8 cellular contexts compared by ENCODE assay signal in genomic region chr1:32761253-32761877, GRCh38. TPM values are rescaled to one million over a fixed set of nuclear protein-coding genes. Genes with fewer than 3 reads are reported as not detected.
DNase-seq lines count a peak whose midpoint lies in the region; ATAC-seq and TF ChIP-seq lines count a peak whose summit lies in the region.

No MANE protein-coding gene starts in this region.

- peaks cover 25% of the 10 kb centered on the region for H3K36me3 Mint-ChIP-seq in MCF 10A (ENCODE audit: insufficient read depth, unreplicated experiment)
- H3K36me3 Mint-ChIP-seq in nephron (ENCODE audit: low read depth), result peaks cover 13% of the 10 kb centered on the region

- CTCF ChIA-PET in MCF 10A (lab: Yijun Ruan, JAX), result interaction anchor here (0.6 to 4.7 kb wide), 7 partner anchors 12 to 229 kb away, joined by 3 to 51 read pairs (median 3); no protein-coding TSS in a partner anchor

- H3K9me3 Mint-ChIP-seq in MCF 10A (ENCODE audit: unreplicated experiment) (no peaks in the 10 kb centered on the region), nephron (no peaks in the 10 kb centered on the region)

- in situ Hi-C loops in Caki2 (cut with HindIII; ENCODE audit: low pct_unique_long_range_greater_than_20kb, low sequenced_read_pairs), result no loop called here
- in situ Hi-C loops in KBM-7 (cut with MboI; ENCODE audit: low pct_unique_long_range_greater_than_20kb, low sequenced_read_pairs), result no loop called here

- no peak for ATAC-seq in HG02840 (IDR thresholded peaks at IDR 0.05; ENCODE audit: low FRiP score, unreplicated experiment)
- ATAC-seq in HG02642 (IDR thresholded peaks at IDR 0.05; ENCODE audit: poor library complexity, unreplicated experiment), result no peak

- H3K4me1 Mint-ChIP-seq in MCF 10A (ENCODE audit: insufficient read depth, unreplicated experiment) (peaks cover 51% of the 10 kb centered on the region), nephron (peaks cover 60% of the 10 kb centered on the region)

- H3K27me3 Mint-ChIP-seq in MCF 10A (ENCODE audit: insufficient read depth, unreplicated experiment) (no peaks in the 10 kb centered on the region), nephron (ENCODE audit: low read depth) (peaks cover 10% of the 10 kb centered on the region)

- H3K27ac Mint-ChIP-seq in MCF 10A (ENCODE audit: low read depth, unreplicated experiment), result peak overlapping the region; percentile 97
- H3K27ac Mint-ChIP-seq in nephron, result peak overlapping the region; percentile 91 to 98 (median 93)

- POLR2A ChIA-PET in MCF 10A (lab: Yijun Ruan, JAX), result interaction anchor here (0.6 to 9.8 kb wide), 19 partner anchors 8 to 110 kb away, joined by 3 to 70 read pairs (median 5); partner anchors contain the start of genes RBBP4, S100PBP and YARS1

- intact Hi-C loops in MCF 10A (cut with micrococcal nuclease), result loop anchor here (5.0 kb wide), 1 partner anchor 34 kb away; no protein-coding TSS in a partner anchor

- TF ChIP-seq CTCF in MCF 10A (IDR thresholded peaks at IDR 0.05; ENCODE audit: unreplicated experiment) (no peak), nephron (IDR thresholded peaks at IDR 0.05; ENCODE audit: unreplicated experiment in 3 of 3) (no peak)

- no TSS peak for BruUV-seq in MCF 10A (replicated peaks; lab: Mats Ljungman, UMichigan)

- DNase-seq in Caki2 (ENCODE audit: low read depth) (peak; percentile 74), KBM-7 (peak; percentile 12), MCF 10A (ENCODE audit: unreplicated experiment) (peak; percentile 96), NAMALWA (ENCODE audit: low spot score) (no peak), NCI-H1436 treated with DMSO at 0.1 percent for 48 hours (lab: John Stamatoyannopoulos, UW) (no peak)

- H3K4me3 Mint-ChIP-seq in MCF 10A (ENCODE audit: unreplicated experiment), result peak overlapping the region; percentile 72
- H3K4me3 Mint-ChIP-seq in nephron, result peak overlapping the region; percentile 25 to 58 (median 37)

RNA-seq across cellular contexts. Expression of gene YARS1, which starts 55.8 kb away (rescaled TPM):
- total RNA-seq in Caki2 (2014; rRNA removed; shearing (Covaris generic); ENCODE audit: low replicate concordance), result 78.5 and 86.1 TPM in 2 replicates
- total RNA-seq in MCF 10A (2022), result 347 and 372 TPM in 2 replicates

RNA-seq across cellular contexts. Expression of gene S100PBP, which starts 56.1 kb away (rescaled TPM):
- 21.3 and 25.5 TPM in 2 replicates for total RNA-seq in Caki2 (2014; rRNA removed; shearing (Covaris generic); ENCODE audit: low replicate concordance)
- total RNA-seq in MCF 10A (2022), result 24.4 and 34.1 TPM in 2 replicates

RNA-seq across cellular contexts. Expression of gene SYNC, which starts 58.8 kb away (rescaled TPM):
- 0.75 and 0.84 TPM in 2 replicates for total RNA-seq in Caki2 (2014; rRNA removed; shearing (Covaris generic); ENCODE audit: low replicate concordance)
- 1.1 and 1.9 TPM in 2 replicates for total RNA-seq in MCF 10A (2022)

Comparison
In these comparisons a context has a peak if more than half of its experiments do, and no peak if none do; other contexts are left out.
1. DNase-seq: peak in Caki2 (single experiment), KBM-7 (single experiment) and MCF 10A (single experiment); none in NAMALWA (single experiment) and NCI-H1436 treated with DMSO at 0.1 percent for 48 hours (single experiment).